22 cellular contexts compared by ENCODE assay signal in the genomic region with DNA sequence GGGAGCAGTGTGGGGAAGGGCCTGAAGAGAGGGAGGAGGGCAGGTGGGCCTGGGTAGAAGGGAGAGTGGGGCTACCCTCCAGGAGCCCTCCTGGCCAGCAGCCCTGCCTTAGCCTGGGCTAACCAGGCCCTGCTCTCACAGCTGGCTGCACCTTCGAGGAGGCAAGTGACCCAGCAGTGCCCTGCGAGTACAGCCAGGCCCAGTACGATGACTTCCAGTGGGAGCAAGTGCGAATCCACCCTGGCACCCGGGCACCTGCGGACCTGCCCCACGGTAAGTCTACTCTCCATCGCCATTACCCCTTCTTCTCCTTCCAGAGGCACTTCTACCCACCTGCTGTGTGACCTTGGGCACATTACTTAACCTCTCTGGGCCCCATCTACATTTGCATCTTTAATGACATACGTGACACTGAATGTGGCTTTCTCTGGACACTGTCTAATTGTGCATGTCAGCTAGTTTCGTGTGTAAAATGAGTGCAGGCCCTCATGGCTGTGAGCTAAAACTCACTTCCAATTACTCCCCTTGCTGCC. TPM values are rescaled to one million over a fixed set of nuclear protein-coding genes. Genes with fewer than 3 reads are reported as not detected.
"Had no signal": no experiment of that assay in that cellular context is flagged by ENCODE, and none has a peak within 500 bp of the region (broad histone marks: within the 10 kb centered on the region; RNA-seq: fewer than 3 reads in every experiment).

No MANE protein-coding gene starts in this region.

- H3K9me3 Mint-ChIP-seq: endodermal cell; memory B cell; naive thymus-derived CD4-positive, alpha-beta T cell; nephron progenitor cell; stimulated activated memory B cell treated with anti-CD40 and anti-IgM and Interleukin-4, amounts not matched to agents 10 μg/mL and 1 μg/mL and 100 μg/mL, for 72 hours; stimulated activated naive CD8-positive, alpha-beta T cell treated with anti-CD3 and anti-CD28 coated beads, Interleukin-15, Interleukin-2, amounts not matched to agents 100 ng/mL and 50 ng/mL, for 24 hours had no signal

- H3K36me3 Mint-ChIP-seq: memory B cell; naive thymus-derived CD4-positive, alpha-beta T cell; stimulated activated memory B cell treated with anti-CD40 and anti-IgM and Interleukin-4, amounts not matched to agents 10 μg/mL and 1 μg/mL and 100 μg/mL, for 72 hours had no signal

- H3K4me3 ChIP-seq: coronary artery, hepatocyte, left ventricle myocardium inferior, lower lobe of right lung, tibial artery had no signal

- H3K4me3 Mint-ChIP-seq: endodermal cell; memory B cell; naive thymus-derived CD4-positive, alpha-beta T cell; nephron progenitor cell; stimulated activated memory B cell treated with anti-CD40 and anti-IgM and Interleukin-4, amounts not matched to agents 10 μg/mL and 1 μg/mL and 100 μg/mL, for 72 hours; stimulated activated naive CD8-positive, alpha-beta T cell treated with anti-CD3 and anti-CD28 coated beads, Interleukin-15, Interleukin-2, amounts not matched to agents 100 ng/mL and 50 ng/mL, for 24 hours had no signal

- ATAC-seq: left cardiac atrium; lower lobe of right lung; naive thymus-derived CD4-positive, alpha-beta T cell; right cardiac atrium; stimulated activated memory B cell treated with anti-CD40 and anti-IgM and Interleukin-4, amounts not matched to agents 10 μg/mL and 1 μg/mL and 100 μg/mL, for 72 hours had no signal

- DNase-seq: effector CD4-positive, alpha-beta T cell; endodermal cell; erythroblast; kidney; left cardiac atrium; left ventricle myocardium inferior; lower lobe of right lung; naive thymus-derived CD4-positive, alpha-beta T cell; nephron progenitor cell; right cardiac atrium; stimulated activated CD4-positive, alpha-beta T cell treated with anti-CD3 and anti-CD28 coated beads, Interleukin-15, amount 100 ng/mL, for 24 hours; stimulated activated CD4-positive, alpha-beta T cell treated with anti-CD3 and anti-CD28 coated beads, Interleukin-1b, Interleukin-23, amount 100 ng/mL, for 48 hours; stimulated activated CD4-positive, alpha-beta T cell treated with anti-CD3 and anti-CD28 coated beads, Interleukin-4, amount 100 ng/mL, for 24 hours had no signal

- H2AFZ ChIP-seq: hepatocyte had no signal

- H3K27ac Mint-ChIP-seq: memory B cell; nephron progenitor cell; stimulated activated memory B cell treated with anti-CD40 and anti-IgM and Interleukin-4, amounts not matched to agents 10 μg/mL and 1 μg/mL and 100 μg/mL, for 72 hours; stimulated activated naive CD8-positive, alpha-beta T cell treated with anti-CD3 and anti-CD28 coated beads, Interleukin-15, Interleukin-2, amounts not matched to agents 100 ng/mL and 50 ng/mL, for 24 hours had no signal

- H3K4me2 ChIP-seq: hepatocyte had no signal

- H3K9me3 ChIP-seq: left ventricle myocardium inferior, lower lobe of right lung, neutrophil, tibial artery had no signal

- H3K27me3 ChIP-seq: foreskin keratinocyte, hepatocyte, tibial artery had no signal

- FAIRE-seq: endothelial cell of umbilical vein, kidney had no signal

- H3K27ac ChIP-seq: coronary artery, foreskin keratinocyte, hepatocyte, left ventricle myocardium inferior, lower lobe of right lung, neutrophil, tibial artery had no signal

- H3K36me3 ChIP-seq: left ventricle myocardium inferior, lower lobe of right lung, neutrophil, tibial artery had no signal

RNA-seq across cellular contexts. Expression of gene PTPRU, which starts 18.9 kb away (rescaled TPM):
- polyA plus RNA-seq: naive thymus-derived CD4-positive, alpha-beta T cell had no signal
